Comparison of ENCODE assay signal across 17 cellular contexts in genomic region chr20:41394931-41395668, GRCh38. TPM values are rescaled to one million over a fixed set of nuclear protein-coding genes. Genes with fewer than 3 reads are reported as not detected.
DNase-seq lines count a peak whose midpoint lies in the region; ATAC-seq, FAIRE-seq and TF ChIP-seq lines count a peak whose summit lies in the region.
"Had no signal": no experiment of that assay in that cellular context is flagged by ENCODE, and none has a peak within 500 bp of the region (broad histone marks: within the 10 kb centered on the region; RNA-seq: fewer than 3 reads in every experiment).

No MANE protein-coding gene starts in this region.

- peaks cover 16% of the 10 kb centered on the region for H3F3A ChIP-seq in neural progenitor cell (ENCODE audit: low read depth)

- no peak overlapping the region for H3K4me3 Mint-ChIP-seq in neural progenitor cell

- no peak; the same call in 2 of the 3 replicates for ATAC-seq in K562
- peak; percentile 3 to 21 (median 6) for ATAC-seq in heart left ventricle
- no peak for ATAC-seq in GM21529 (IDR thresholded peaks at IDR 0.05; ENCODE audit: unreplicated experiment)

- DNase-seq in K562 (ENCODE audit: extremely low read depth in 1 of 4, low spot score in 3 of 4) (no peak), heart left ventricle (peak in 2 of 5 donors; percentile 25 to 60), neural progenitor cell (ENCODE audit: low spot score) (no peak), superior temporal gyrus (ENCODE audit: extremely low spot score) (peak; percentile 42), retina (no peak), NCI-H526 (lab: John Stamatoyannopoulos, UW) (no peak)
- no peak for DNase-seq in activated effector memory CD4-positive, alpha-beta T cell treated with Interleukin-2 at 50 U/mL for 16 hours
- DNase-seq: AML-193, GM23248, Karpas-422, MM.1S, NCI-H187 treated with DMSO at 0.1 percent for 48 hours, Peyer's patch, SIG-M5 had no signal

- H3K27me3 Mint-ChIP-seq in neural progenitor cell (ENCODE audit: insufficient read depth, low read depth) = peaks cover 10% of the 10 kb centered on the region

- POLR2A ChIA-PET in K562 (lab: Yijun Ruan, JAX) = interaction anchor here (0.9 to 1.0 kb wide), 2 partner anchors 15 to 46 kb away, joined by 3 read pairs; no protein-coding TSS in a partner anchor

- H3K27ac ChIP-seq in K562 (ENCODE audit: extremely low read depth, low read depth, low read length) (no peak overlapping the region), heart left ventricle (peak overlapping the region in 9 of 12 donors; percentile 37 to 82 (median 62)), neural progenitor cell (no peak overlapping the region)
- H3K27ac ChIP-seq: GM23248 had no signal

- intact Hi-C loops in K562 (cut with micrococcal nuclease) (no loop called here), heart left ventricle (cut with DNase I) (loop anchor here in 3 of 10 donors (5.0 to 10.0 kb wide), 3 partner anchors 33 to 150 kb away; no protein-coding TSS in a partner anchor)

- CTCF ChIA-PET in K562 (lab: Yijun Ruan, JAX; ENCODE audit: low intra/inter-chr PET ratio) = no interaction called here

- H3K4me3 ChIP-seq in K562 = no peak overlapping the region
- H3K4me3 ChIP-seq in heart left ventricle = no peak overlapping the region
- no peak overlapping the region for H3K4me3 ChIP-seq in neural progenitor cell
- H3K4me3 ChIP-seq: GM12878, GM23248, Peyer's patch had no signal

- H3K79me2 ChIP-seq in K562 (ENCODE audit: control insufficient read depth, insufficient read depth, low read length) (no peaks in the 10 kb centered on the region), neural progenitor cell (ENCODE audit: low read depth) (no peaks in the 10 kb centered on the region)

- in situ Hi-C loops in K562 (cut with MboI) = no loop called here

- H3K4me1 Mint-ChIP-seq in neural progenitor cell = peaks cover 49% of the 10 kb centered on the region

- no peaks in the 10 kb centered on the region for H3K9me3 Mint-ChIP-seq in neural progenitor cell

- H3K4me2 ChIP-seq in K562 (ENCODE audit: insufficient read depth, low read length) (no peak overlapping the region), neural progenitor cell (peak overlapping the region; percentile 76)

- H3K4me1 ChIP-seq in K562 (replicated peaks in 1 of 2; ENCODE audit: control insufficient read depth in 2 of 2, insufficient read depth in 2 of 2, low read length in 2 of 2) (no peaks in the 10 kb centered on the region; a peak in 2 of 5 replicates), heart left ventricle (peaks cover 0 to 73% (median 26%) of the 10 kb centered on the region in 12 donors), neural progenitor cell (peaks cover 16% of the 10 kb centered on the region)
- H3K4me1 ChIP-seq: Peyer's patch had no signal

- H3K27me3 ChIP-seq in K562 (ENCODE audit: control insufficient read depth in 2 of 2, insufficient read depth in 2 of 2, low read length in 2 of 2) = peaks cover 0 to 6% of the 10 kb centered on the region in 2 experiments; a peak in 1 of 5 replicates
- H3K27me3 ChIP-seq in heart left ventricle = no peaks in the 10 kb centered on the region
- H3K27me3 ChIP-seq in neural progenitor cell = no peaks in the 10 kb centered on the region
- H3K27me3 ChIP-seq: Peyer's patch had no signal

- TF ChIP-seq EP300 in K562 (IDR thresholded peaks at IDR 0.05; ENCODE audit: low read length) = no peak

- TF ChIP-seq CTCF in K562 (IDR thresholded peaks at IDR 0.05 in 2 of 3, conservative IDR thresholded peaks at IDR 0.05 in 1 of 3; ENCODE audit: insufficient read depth in 2 of 3, low read depth in 1 of 3, low read length in 3 of 3) (no peak), heart left ventricle (IDR thresholded peaks at IDR 0.05) (no peak), neural progenitor cell (IDR thresholded peaks at IDR 0.05) (no peak)

- no peaks in the 10 kb centered on the region for H3K9me3 ChIP-seq in K562 (replicated peaks; ENCODE audit: control insufficient read depth, insufficient read depth, low read depth, low read length)
- no peaks in the 10 kb centered on the region for H3K9me3 ChIP-seq in heart left ventricle
- no peaks in the 10 kb centered on the region for H3K9me3 ChIP-seq in neural progenitor cell (ENCODE audit: low read depth)
- H3K9me3 ChIP-seq: Peyer's patch had no signal

- no peaks in the 10 kb centered on the region for H3K9me1 ChIP-seq in K562 (ENCODE audit: control insufficient read depth, insufficient read depth, low read length)

- H4K20me1 ChIP-seq in K562 (replicated peaks; ENCODE audit: control insufficient read depth, insufficient read depth, low read length) = no peaks in the 10 kb centered on the region
- no peaks in the 10 kb centered on the region for H4K20me1 ChIP-seq in neural progenitor cell (ENCODE audit: low read depth)

- peak overlapping the region; percentile 57 for H3K27ac Mint-ChIP-seq in neural progenitor cell

- no peaks in the 10 kb centered on the region for H3K36me3 ChIP-seq in K562 (ENCODE audit: control insufficient read depth, insufficient read depth, low read length)
- H3K36me3 ChIP-seq in heart left ventricle = no peaks in the 10 kb centered on the region
- no peaks in the 10 kb centered on the region for H3K36me3 ChIP-seq in neural progenitor cell
- H3K36me3 ChIP-seq: Peyer's patch had no signal

- WGBS in K562 (ENCODE audit: insufficient coverage, low coverage, missing lambda C conversion rate) = 20% methylated on average over 9 of the region's 9 CpGs
- 55 to 69% (median 62%) methylated on average over 8 to 9 of the region's 9 CpGs for WGBS in heart left ventricle, 4 donors

- TF ChIP-seq POLR2A in K562 (conservative IDR thresholded peaks at IDR 0.05) (no peak), heart left ventricle (IDR thresholded peaks at IDR 0.05) (no peak)

- no peak for FAIRE-seq in K562 (lab: Jason Lieb, UNC)
- FAIRE-seq: GM12878, HepG2 had no signal

- H3K36me3 Mint-ChIP-seq in neural progenitor cell = no peaks in the 10 kb centered on the region

- TF ChIP-seq RAD21 in K562 (CRISPR knock-in tag; conservative IDR thresholded peaks at IDR 0.05 in 1 of 2, IDR thresholded peaks at IDR 0.05 in 1 of 2) = no peak

- BruUV-seq in K562 (replicated peaks; lab: Mats Ljungman, UMichigan) = no TSS peak

- H3K9ac ChIP-seq in K562 (ENCODE audit: insufficient read depth in 1 of 2, low read depth in 2 of 2, low read length in 2 of 2) (no peak overlapping the region), neural progenitor cell (no peak overlapping the region)
- H3K9ac ChIP-seq: GM23248 had no signal

- no peak overlapping the region for H2AFZ ChIP-seq in K562 (ENCODE audit: low read depth, low read length)
- H2AFZ ChIP-seq in neural progenitor cell (replicated peaks) = no peak overlapping the region
- H2AFZ ChIP-seq: GM23248 had no signal

TF ChIP-seq in K562, 482 proteins besides CTCF, POLR2A, EP300 and RAD21 (continues in another document):
- TF ChIP-seq THRAP3 (IDR thresholded peaks at IDR 0.05; ENCODE audit: borderline replicate concordance) (no peak), PHF21A (IDR thresholded peaks at IDR 0.05; ENCODE audit: borderline replicate concordance, low read depth) (no peak), BRCA1 (IDR thresholded peaks at IDR 0.05) (no peak), BRCA1 (CRISPR knock-in tag; IDR thresholded peaks at IDR 0.05) (no peak), HOXB6 (CRISPR knock-in tag; IDR thresholded peaks at IDR 0.05; ENCODE audit: borderline replicate concordance) (no peak), PML (IDR thresholded peaks at IDR 0.05; ENCODE audit: low read length) (no peak)

RNA-seq across cellular contexts. Expression of gene EMILIN3, which starts 28.5 kb away (rescaled TPM):
- not detected in 2 replicates for total RNA-seq in K562 (2011; cell fraction: chromatin; rRNA removed; ENCODE audit: low replicate concordance)
- total RNA-seq in K562 (2011; cell fraction: nucleolus; rRNA removed) = not detected in 2 replicates
- total RNA-seq in K562 (2011; cell fraction: nucleoplasm; rRNA removed) = not detected in 2 replicates
- total RNA-seq in K562 (2014; rRNA removed) = not detected in 2 replicates
- total RNA-seq in K562 (2014; rRNA removed; fragmentation: Illumina TruSeq; extraction: Trizol) = not detected in 2 replicates
- not detected in 2 replicates for total RNA-seq in K562 (2015; rRNA removed; fragmentation: Illumina TruSeq; extraction: Trizol)
- total RNA-seq in K562 (2021) = not detected in 2 replicates
- polyA plus RNA-seq in K562 (2011; rRNA removed) = not detected in 2 replicates
- polyA plus RNA-seq in K562 (2011; cell fraction: cytosol; rRNA removed) = not detected in 2 replicates
- polyA plus RNA-seq in K562 (2011; cell fraction: nucleus; rRNA removed) = not detected in 2 replicates
- polyA plus RNA-seq in K562 (2012) = 0.03 and 0.14 TPM in 2 replicates
- not detected in 2 replicates for polyA plus RNA-seq in K562 (2014; fragmentation: Illumina TruSeq; extraction: Trizol)
- under 1 TPM in 1 of 2 experiments, not detected in 1; 0.07 TPM for polyA plus RNA-seq in K562 (2014; fragmentation: Nextera tagmentation; extraction: Ambion mirVana)
- 0.01 TPM in 1 of 2 replicates, not detected in the other for polyA plus RNA-seq in K562 (2014; rRNA removed)
- polyA minus RNA-seq in K562 (2011; rRNA and poly(A)+ RNA removed) = not detected in 2 replicates
- polyA minus RNA-seq in K562 (2011; cell fraction: cytosol; rRNA and poly(A)+ RNA removed) = not detected in 2 replicates
- not detected in 2 replicates for polyA minus RNA-seq in K562 (2011; cell fraction: nucleus; rRNA and poly(A)+ RNA removed)
- total RNA-seq in heart left ventricle = 1 to 10 TPM in 8 of 9 donors, under 1 TPM in 1; 0.24 to 9.3 (median 2.2) TPM
- 1 to 10 TPM; 1.2 to 3.3 TPM for polyA plus RNA-seq in heart left ventricle
- 3.5 and 9.0 TPM in 2 replicates for total RNA-seq in neural progenitor cell (ENCODE audit: low replicate concordance)
- total RNA-seq: GM12878, GM23248 had no signal
- polyA plus RNA-seq: GM12878, GM23248 had no signal

RNA-seq across cellular contexts. Expression of gene LPIN3, which starts 54.5 kb away (rescaled TPM):
- 32.2 and 89.1 TPM in 2 replicates for total RNA-seq in K562 (2011; cell fraction: chromatin; rRNA removed; ENCODE audit: low replicate concordance)
- 46.2 and 48.0 TPM in 2 replicates for total RNA-seq in K562 (2011; cell fraction: nucleolus; rRNA removed)
- 28.4 and 33.2 TPM in 2 replicates for total RNA-seq in K562 (2011; cell fraction: nucleoplasm; rRNA removed)
- total RNA-seq in K562 (2014; rRNA removed) = 6.0 and 8.8 TPM in 2 replicates
- 2.3 and 2.4 TPM in 2 replicates for total RNA-seq in K562 (2014; rRNA removed; fragmentation: Illumina TruSeq; extraction: Trizol)
- total RNA-seq in K562 (2015; rRNA removed; fragmentation: Illumina TruSeq; extraction: Trizol) = 4.6 and 5.9 TPM in 2 replicates
- 6.9 and 7.9 TPM in 2 replicates for total RNA-seq in K562 (2021)
- 5.8 and 11.5 TPM in 2 replicates for polyA plus RNA-seq in K562 (2011; rRNA removed)
- 3.8 and 4.3 TPM in 2 replicates for polyA plus RNA-seq in K562 (2011; cell fraction: cytosol; rRNA removed)
- 83.5 and 84.6 TPM in 2 replicates for polyA plus RNA-seq in K562 (2011; cell fraction: nucleus; rRNA removed)
- polyA plus RNA-seq in K562 (2012) = 6.9 and 15.9 TPM in 2 replicates
- 7.9 and 9.1 TPM in 2 replicates for polyA plus RNA-seq in K562 (2014; fragmentation: Illumina TruSeq; extraction: Trizol)
- 1 to 10 TPM; 2.2 to 5.0 TPM for polyA plus RNA-seq in K562 (2014; fragmentation: Nextera tagmentation; extraction: Ambion mirVana)
- 10.4 and 12.0 TPM in 2 replicates for polyA plus RNA-seq in K562 (2014; rRNA removed)
- polyA minus RNA-seq in K562 (2011; rRNA and poly(A)+ RNA removed) = 1.7 and 3.8 TPM in 2 replicates
- polyA minus RNA-seq in K562 (2011; cell fraction: cytosol; rRNA and poly(A)+ RNA removed) = 1.1 and 4.9 TPM in 2 replicates
- polyA minus RNA-seq in K562 (2011; cell fraction: nucleus; rRNA and poly(A)+ RNA removed) = 11.7 and 13.7 TPM in 2 replicates
- total RNA-seq in heart left ventricle = 10 to 100 TPM; 13.2 to 24.1 (median 19.0) TPM
- polyA plus RNA-seq in heart left ventricle = 10 to 100 TPM; 12.8 to 23.1 TPM
- 2.8 and 8.9 TPM in 2 replicates for total RNA-seq in neural progenitor cell (ENCODE audit: low replicate concordance)

Comparison
In these comparisons a context has a peak if more than half of its experiments do, and no peak if none do; other contexts are left out.
1. ATAC-seq: peak in heart left ventricle (4 of 4); none in K562 (single experiment) and GM21529 (single experiment).
2. H3K27ac ChIP-seq: peak in heart left ventricle (9 of 12); none in K562 (single experiment) and neural progenitor cell (single experiment).